Comparison of ENCODE assay signal across 14 cellular contexts in the genomic region with DNA sequence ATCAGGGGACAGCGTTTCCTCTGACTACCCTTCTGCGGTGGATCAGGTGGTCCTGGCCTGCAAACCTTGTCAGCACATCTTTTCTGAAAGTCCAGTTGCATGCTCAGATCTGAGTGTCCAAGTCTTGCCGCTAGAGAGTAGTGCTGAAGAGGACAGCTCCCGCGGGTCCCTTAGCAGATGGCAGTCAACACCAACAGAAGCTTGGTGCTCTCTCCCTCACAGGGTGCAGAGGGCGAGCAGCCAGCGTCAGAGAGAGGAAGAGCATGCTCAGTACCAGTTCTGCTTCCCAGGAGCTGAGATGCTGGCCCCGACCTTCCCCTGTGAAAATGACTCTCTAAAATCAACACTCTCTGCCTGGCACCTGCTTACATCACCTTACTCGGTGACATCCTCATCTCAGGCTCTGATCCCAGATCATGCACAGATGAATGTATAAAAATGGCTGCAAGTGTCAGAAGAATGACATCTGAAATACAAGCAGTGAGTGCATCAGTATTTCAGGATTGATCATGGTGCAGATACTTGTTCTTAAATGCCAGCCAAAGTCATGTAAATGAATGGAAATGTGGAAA.
DNase-seq lines count a peak whose midpoint lies in the region; ATAC-seq, FAIRE-seq and TF ChIP-seq lines count a peak whose summit lies in the region.
"Had no signal": no experiment of that assay in that cellular context is flagged by ENCODE, and none has a peak within 500 bp of the region (broad histone marks: within the 10 kb centered on the region; RNA-seq: fewer than 3 reads in every experiment).

No MANE protein-coding gene starts in this region.

- no peaks in the 10 kb centered on the region for H3K27me3 ChIP-seq in GM23338 (ENCODE audit: insufficient read depth)
- no peaks in the 10 kb centered on the region for H3K27me3 ChIP-seq in bronchial epithelial cell (ENCODE audit: control insufficient read depth, insufficient read depth, low read length)
- H3K27me3 ChIP-seq in liver (ENCODE audit: control insufficient read depth in 4 of 4, insufficient read depth in 4 of 4, low read length in 3 of 4): peaks cover 0 to 7% (median under 1%) of the 10 kb centered on the region in 4 donors
- H3K27me3 ChIP-seq in testis: no peaks in the 10 kb centered on the region

- H3K27ac ChIP-seq in GM23338 (ENCODE audit: low read depth) (no peak overlapping the region), liver (ENCODE audit: low read depth in 1 of 2, low read length in 2 of 2) (no peak overlapping the region), testis (no peak overlapping the region)
- H3K27ac ChIP-seq: epithelial cell of prostate, left ventricle myocardium inferior had no signal

- H3K4me3 ChIP-seq in GM23338: no peak overlapping the region
- H3K4me3 ChIP-seq in NB4 (ENCODE audit: low read depth, low read length): no peak overlapping the region
- no peak overlapping the region for H3K4me3 ChIP-seq in bronchial epithelial cell (ENCODE audit: low read depth, low read length)
- no peak overlapping the region for H3K4me3 ChIP-seq in liver (ENCODE audit: low read depth in 1 of 3, low read length in 3 of 3)
- H3K4me3 ChIP-seq in testis: no peak overlapping the region
- H3K4me3 ChIP-seq: left ventricle myocardium inferior had no signal

- no peak overlapping the region for H3K4me3 Mint-ChIP-seq in GM23338
- H3K4me3 Mint-ChIP-seq in activated T-cell treated with anti-CD3 and anti-CD28 coated beads, Interleukin-2, amount 50 U/mL, for 72 hours: no peak overlapping the region
- H3K4me3 Mint-ChIP-seq: activated naive CD8-positive, alpha-beta T cell treated with anti-CD3 and anti-CD28 coated beads for 36 hours had no signal

- H3K27me3 Mint-ChIP-seq in GM23338 (ENCODE audit: insufficient read depth, low read depth, poor library complexity): peaks cover 5% of the 10 kb centered on the region
- peaks cover 45% of the 10 kb centered on the region for H3K27me3 Mint-ChIP-seq in activated T-cell treated with anti-CD3 and anti-CD28 coated beads, Interleukin-2, amount 50 U/mL, for 72 hours (ENCODE audit: low read depth)

- no peaks in the 10 kb centered on the region for H3K9me3 Mint-ChIP-seq in GM23338
- no peaks in the 10 kb centered on the region for H3K9me3 Mint-ChIP-seq in activated T-cell treated with anti-CD3 and anti-CD28 coated beads, Interleukin-2, amount 50 U/mL, for 72 hours
- H3K9me3 Mint-ChIP-seq: activated naive CD8-positive, alpha-beta T cell treated with anti-CD3 and anti-CD28 coated beads for 36 hours had no signal

- H3K79me2 ChIP-seq in GM23338 (replicated peaks; ENCODE audit: insufficient read depth): no peaks in the 10 kb centered on the region

- H3K36me3 Mint-ChIP-seq in GM23338 (ENCODE audit: low read depth): no peaks in the 10 kb centered on the region
- H3K36me3 Mint-ChIP-seq in activated T-cell treated with anti-CD3 and anti-CD28 coated beads, Interleukin-2, amount 50 U/mL, for 72 hours (ENCODE audit: insufficient read depth in 2 of 2): no peaks in the 10 kb centered on the region
- H3K36me3 Mint-ChIP-seq: activated naive CD8-positive, alpha-beta T cell treated with anti-CD3 and anti-CD28 coated beads for 36 hours had no signal

- H3K36me3 ChIP-seq in GM23338 (ENCODE audit: insufficient read depth) (no peaks in the 10 kb centered on the region), bronchial epithelial cell (ENCODE audit: control insufficient read depth, insufficient read depth, low read length) (no peaks in the 10 kb centered on the region), liver (ENCODE audit: control insufficient read depth in 4 of 4, insufficient read depth in 3 of 4, low read depth in 1 of 4, low read length in 3 of 4) (no peaks in the 10 kb centered on the region), testis (ENCODE audit: low read depth, missing control alignments) (no peaks in the 10 kb centered on the region)
- H3K36me3 ChIP-seq: left ventricle myocardium inferior had no signal

- no peaks in the 10 kb centered on the region for H4K20me1 ChIP-seq in GM23338 (replicated peaks; ENCODE audit: insufficient read depth)

- DNase-seq in GM23338 (ENCODE audit: low spot score) (peak; percentile 58), NB4 (ENCODE audit: low read depth) (peak; percentile 56), bronchial epithelial cell (ENCODE audit: low read depth) (no peak), anterior cingulate cortex (lab: John Stamatoyannopoulos, UW) (no peak), NCI-H2081 (lab: John Stamatoyannopoulos, UW) (no peak), testis (no peak)
- no peak for DNase-seq in activated T-cell treated with anti-CD3 and anti-CD28 coated beads, Interleukin-2, amount 50 U/mL, for 72 hours
- DNase-seq: activated CD4-positive, alpha-beta T cell treated with anti-CD3 and anti-CD28 coated beads for 4 hours; activated naive CD8-positive, alpha-beta T cell treated with anti-CD3 and anti-CD28 coated beads for 36 hours; left ventricle myocardium inferior; NCI-H1436 treated with DMSO at 0.1 percent for 48 hours; SHP77 had no signal

- H3K9me3 ChIP-seq in liver (ENCODE audit: control insufficient read depth in 4 of 4, low read length in 3 of 4): peaks cover 0 to 5% (median 3%) of the 10 kb centered on the region in 4 donors
- no peaks in the 10 kb centered on the region for H3K9me3 ChIP-seq in testis
- H3K9me3 ChIP-seq: left ventricle myocardium inferior had no signal

- H3K27ac Mint-ChIP-seq in GM23338: no peak overlapping the region
- H3K27ac Mint-ChIP-seq in activated T-cell treated with anti-CD3 and anti-CD28 coated beads, Interleukin-2, amount 50 U/mL, for 72 hours: no peak overlapping the region
- H3K27ac Mint-ChIP-seq: activated naive CD8-positive, alpha-beta T cell treated with anti-CD3 and anti-CD28 coated beads for 36 hours had no signal

- intact Hi-C loops in testis (cut with DNase I; ENCODE audit: low total_unique reads): loop anchor here (2.0 kb wide), 1 partner anchor 45 kb away; no protein-coding TSS in a partner anchor

- H2AFZ ChIP-seq in GM23338: no peak overlapping the region

- no peak overlapping the region for H3K4me2 ChIP-seq in GM23338

- no peak for TF ChIP-seq RAD21 in liver (IDR thresholded peaks at IDR 0.05)

- TF ChIP-seq CTCF in GM23338 (conservative IDR thresholded peaks at IDR 0.05; ENCODE audit: low read depth in 2 of 2) (no peak), NB4 (IDR thresholded peaks at IDR 0.05; ENCODE audit: low read depth, low read length) (no peak), bronchial epithelial cell (IDR thresholded peaks at IDR 0.05; ENCODE audit: insufficient read depth, low read length, severe bottlenecking) (no peak), liver (IDR thresholded peaks at IDR 0.05; ENCODE audit: low read depth, low read length, missing input control) (no peak), testis (IDR thresholded peaks at IDR 0.05) (no peak)

- no peak overlapping the region for H3K9ac ChIP-seq in liver (ENCODE audit: low read depth in 1 of 2, low read length in 2 of 2)

- ATAC-seq in GM23338: peak; percentile 97
- ATAC-seq in activated T-cell treated with anti-CD3 and anti-CD28 coated beads, Interleukin-2, amount 50 U/mL, for 72 hours (replicated peaks in 1 of 2): no peak

- no peaks in the 10 kb centered on the region for H3F3A ChIP-seq in GM23338 (replicated peaks; ENCODE audit: low read depth)

- H3K4me1 Mint-ChIP-seq in GM23338: peaks cover 3% of the 10 kb centered on the region; the same call in 1 of the 3 replicates
- no peaks in the 10 kb centered on the region for H3K4me1 Mint-ChIP-seq in activated T-cell treated with anti-CD3 and anti-CD28 coated beads, Interleukin-2, amount 50 U/mL, for 72 hours (ENCODE audit: low read depth)
- H3K4me1 Mint-ChIP-seq: activated naive CD8-positive, alpha-beta T cell treated with anti-CD3 and anti-CD28 coated beads for 36 hours had no signal

- H3K4me1 ChIP-seq in GM23338 (ENCODE audit: insufficient read depth) (no peaks in the 10 kb centered on the region), liver (ENCODE audit: control insufficient read depth in 4 of 4, insufficient read depth in 4 of 4, low read length in 3 of 4) (no peaks in the 10 kb centered on the region), testis (no peaks in the 10 kb centered on the region)
- H3K4me1 ChIP-seq: left ventricle myocardium inferior had no signal

- FAIRE-seq in bronchial epithelial cell (lab: Jason Lieb, UNC): peak; percentile 18

- TF ChIP-seq POLR2A in NB4 (IDR thresholded peaks at IDR 0.05; ENCODE audit: extremely low read depth, insufficient read length) (no peak), testis (IDR thresholded peaks at IDR 0.05) (no peak)

- no peaks in the 10 kb centered on the region for H3K9me2 ChIP-seq in GM23338 (ENCODE audit: insufficient read depth)

- 28% methylated on average over 9 of the region's 9 CpGs for WGBS in liver
- whole genome bisulfite sequencing in testis, 2 donors: 18 to 37% methylated on average over 7 to 9 of the region's 9 CpGs

TF ChIP-seq in liver, 16 proteins besides CTCF, POLR2A, EP300 and RAD21:
- TF ChIP-seq, protein P1, sequence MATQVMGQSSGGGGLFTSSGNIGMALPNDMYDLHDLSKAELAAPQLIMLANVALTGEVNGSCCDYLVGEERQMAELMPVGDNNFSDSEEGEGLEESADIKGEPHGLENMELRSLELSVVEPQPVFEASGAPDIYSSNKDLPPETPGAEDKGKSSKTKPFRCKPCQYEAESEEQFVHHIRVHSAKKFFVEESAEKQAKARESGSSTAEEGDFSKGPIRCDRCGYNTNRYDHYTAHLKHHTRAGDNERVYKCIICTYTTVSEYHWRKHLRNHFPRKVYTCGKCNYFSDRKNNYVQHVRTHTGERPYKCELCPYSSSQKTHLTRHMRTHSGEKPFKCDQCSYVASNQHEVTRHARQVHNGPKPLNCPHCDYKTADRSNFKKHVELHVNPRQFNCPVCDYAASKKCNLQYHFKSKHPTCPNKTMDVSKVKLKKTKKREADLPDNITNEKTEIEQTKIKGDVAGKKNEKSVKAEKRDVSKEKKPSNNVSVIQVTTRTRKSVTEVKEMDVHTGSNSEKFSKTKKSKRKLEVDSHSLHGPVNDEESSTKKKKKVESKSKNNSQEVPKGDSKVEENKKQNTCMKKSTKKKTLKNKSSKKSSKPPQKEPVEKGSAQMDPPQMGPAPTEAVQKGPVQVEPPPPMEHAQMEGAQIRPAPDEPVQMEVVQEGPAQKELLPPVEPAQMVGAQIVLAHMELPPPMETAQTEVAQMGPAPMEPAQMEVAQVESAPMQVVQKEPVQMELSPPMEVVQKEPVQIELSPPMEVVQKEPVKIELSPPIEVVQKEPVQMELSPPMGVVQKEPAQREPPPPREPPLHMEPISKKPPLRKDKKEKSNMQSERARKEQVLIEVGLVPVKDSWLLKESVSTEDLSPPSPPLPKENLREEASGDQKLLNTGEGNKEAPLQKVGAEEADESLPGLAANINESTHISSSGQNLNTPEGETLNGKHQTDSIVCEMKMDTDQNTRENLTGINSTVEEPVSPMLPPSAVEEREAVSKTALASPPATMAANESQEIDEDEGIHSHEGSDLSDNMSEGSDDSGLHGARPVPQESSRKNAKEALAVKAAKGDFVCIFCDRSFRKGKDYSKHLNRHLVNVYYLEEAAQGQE (IDR thresholded peaks at IDR 0.05): peak; percentile 97
- no peak for TF ChIP-seq EGR1 (IDR thresholded peaks at IDR 0.05; ENCODE audit: low read depth in 2 of 2)
TF ChIP-seq in liver: peak in this region for 1.

Comparison
In these comparisons a context has a peak if more than half of its experiments do, and no peak if none do; other contexts are left out.
1. DNase-seq: peak in GM23338 (single experiment) and NB4 (single experiment); none in bronchial epithelial cell (single experiment), anterior cingulate cortex (0 of 58), NCI-H2081 (0 of 2), testis (single experiment) and activated T-cell treated with anti-CD3 and anti-CD28 coated beads, Interleukin-2, amount 50 U/mL, for 72 hours (0 of 2).